32 cellular contexts compared by ENCODE assay signal in the genomic region with DNA sequence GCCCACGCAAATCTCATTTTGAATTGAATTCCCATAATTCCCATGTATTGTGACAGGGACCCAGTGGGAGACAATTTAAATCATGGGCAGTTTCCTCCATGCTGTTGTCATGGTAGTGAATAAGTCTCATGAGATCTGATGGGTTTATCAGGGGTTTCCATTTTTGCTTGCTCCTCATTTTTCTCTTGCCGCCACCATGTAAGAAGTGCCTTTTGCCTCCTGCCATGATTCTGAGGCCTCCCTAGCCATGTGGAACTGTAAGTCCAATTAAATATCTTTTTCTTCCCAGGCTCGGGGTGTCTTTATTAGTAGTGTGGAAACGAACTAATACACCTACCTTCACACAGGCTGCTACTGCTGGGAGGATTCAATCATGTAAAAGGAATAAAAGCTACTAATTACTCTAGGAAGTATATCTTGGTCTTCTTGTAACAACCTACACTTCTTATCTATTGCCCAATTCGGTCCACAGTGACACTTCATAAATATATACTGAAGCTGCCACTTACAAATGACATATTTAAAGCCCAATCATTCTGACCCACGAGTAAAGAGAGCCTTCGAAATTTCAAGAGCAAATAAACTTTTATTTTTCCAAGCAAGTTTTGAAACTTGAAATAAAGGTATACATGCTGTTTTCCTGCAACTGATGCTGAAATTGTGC.
DNase-seq lines count a peak whose midpoint lies in the region; ATAC-seq, FAIRE-seq and TF ChIP-seq lines count a peak whose summit lies in the region.
"Had no signal": no experiment of that assay in that cellular context is flagged by ENCODE, and none has a peak within 500 bp of the region (broad histone marks: within the 10 kb centered on the region; RNA-seq: fewer than 3 reads in every experiment).

No MANE protein-coding gene starts in this region.

- H3K9me3 ChIP-seq in K562 (replicated peaks; ENCODE audit: control insufficient read depth, insufficient read depth, low read depth, low read length): peaks cover 30% of the 10 kb centered on the region
- H3K9me3 ChIP-seq: BE2C had no signal

- peaks cover 72% of the 10 kb centered on the region for H3K79me2 ChIP-seq in K562 (ENCODE audit: control insufficient read depth, insufficient read depth, low read length)

- H3K27me3 Mint-ChIP-seq in CD14-positive monocyte (ENCODE audit: low read depth in 3 of 3): no peaks in the 10 kb centered on the region
- H3K27me3 Mint-ChIP-seq: B cell; CD4-positive, alpha-beta memory T cell; CD4-positive, alpha-beta T cell; CD4-positive, CD25-positive, alpha-beta regulatory T cell had no signal

- TF ChIP-seq EP300 in K562 (IDR thresholded peaks at IDR 0.05; ENCODE audit: low read length): peak; percentile 7; the same call in 1 of the 2 replicates

- peaks cover 9 to 16% of the 10 kb centered on the region in 2 experiments; a peak in 4 of 5 replicates for H3K4me1 ChIP-seq in K562 (replicated peaks in 1 of 2; ENCODE audit: control insufficient read depth in 2 of 2, insufficient read depth in 2 of 2, low read length in 2 of 2)
- H3K4me1 ChIP-seq: A549, BE2C, Caco-2 had no signal

- ATAC-seq in K562 (no peak), sciatic nerve (no peak)
- ATAC-seq: A549; CD8-positive, alpha-beta T cell had no signal

- H3K27ac Mint-ChIP-seq in CD14-positive monocyte: no peak overlapping the region
- H3K27ac Mint-ChIP-seq: B cell; CD4-positive, alpha-beta memory T cell; CD4-positive, alpha-beta T cell; CD4-positive, CD25-positive, alpha-beta regulatory T cell; CD8-positive, alpha-beta memory T cell; CD8-positive, alpha-beta T cell had no signal

- no peak overlapping the region for H3K4me2 ChIP-seq in K562 (ENCODE audit: insufficient read depth, low read length)
- H3K4me2 ChIP-seq: A549; BLaER1; BLaER1 treated with 17β-estradiol and CSF1 and Interleukin-3, amounts not matched to agents 10 nM and 100 nM had no signal

- H2AFZ ChIP-seq in K562 (ENCODE audit: low read depth, low read length): no peak overlapping the region

- FAIRE-seq in GM19239 (lab: Jason Lieb, UNC) (peak; percentile 28), K562 (lab: Jason Lieb, UNC) (no peak)
- FAIRE-seq: A204.1, A549, D721Med had no signal

- no peak for TF ChIP-seq RAD21 in K562 (CRISPR knock-in tag; conservative IDR thresholded peaks at IDR 0.05 in 1 of 2, IDR thresholded peaks at IDR 0.05 in 1 of 2)

- WGBS in K562 (ENCODE audit: insufficient coverage, low coverage, missing lambda C conversion rate): 69% methylated on average over 7 of the region's 7 CpGs

- H4K20me1 ChIP-seq in K562 (replicated peaks; ENCODE audit: control insufficient read depth, insufficient read depth, low read length): no peaks in the 10 kb centered on the region

- H3K9ac ChIP-seq in K562 (ENCODE audit: insufficient read depth in 1 of 2, low read depth in 2 of 2, low read length in 2 of 2): no peak overlapping the region
- H3K9ac ChIP-seq: BLaER1; BLaER1 treated with 17β-estradiol and CSF1 and Interleukin-3, amounts not matched to agents 10 nM and 100 nM had no signal

- H3K27ac ChIP-seq in K562 (ENCODE audit: extremely low read depth, low read depth, low read length): no peak overlapping the region; the same call in 2 of the 3 replicates
- H3K27ac ChIP-seq: 22Rv1; A549; BLaER1; BLaER1 treated with 17β-estradiol and CSF1 and Interleukin-3, amounts not matched to agents 10 nM and 100 nM; C4-2B had no signal

- CTCF ChIA-PET in K562 (lab: Yijun Ruan, JAX; ENCODE audit: low intra/inter-chr PET ratio): no interaction called here

- POLR2A ChIA-PET in K562 (lab: Yijun Ruan, JAX): no interaction called here

- no peaks in the 10 kb centered on the region for H3K27me3 ChIP-seq in K562 (ENCODE audit: control insufficient read depth in 2 of 2, insufficient read depth in 2 of 2, low read length in 2 of 2)
- H3K27me3 ChIP-seq: BE2C; BLaER1; BLaER1 treated with 17β-estradiol and CSF1 and Interleukin-3, amounts not matched to agents 10 nM and 100 nM had no signal

- TF ChIP-seq POLR2A in K562 (conservative IDR thresholded peaks at IDR 0.05): no peak

- H3K4me3 Mint-ChIP-seq in CD14-positive monocyte: no peak overlapping the region
- H3K4me3 Mint-ChIP-seq: B cell; CD4-positive, alpha-beta memory T cell; CD4-positive, alpha-beta T cell; CD4-positive, CD25-positive, alpha-beta regulatory T cell; CD8-positive, alpha-beta memory T cell; CD8-positive, alpha-beta T cell had no signal

- in situ Hi-C loops in K562 (cut with MboI): no loop called here

- no peak overlapping the region for H3K4me3 ChIP-seq in K562
- H3K4me3 ChIP-seq: A549; BLaER1; BLaER1 treated with 17β-estradiol and CSF1 and Interleukin-3, amounts not matched to agents 10 nM and 100 nM had no signal

- peaks cover 28 to 33% of the 10 kb centered on the region in 2 donors for H3K36me3 Mint-ChIP-seq in CD14-positive monocyte

- DNase-seq in GM19239 (ENCODE audit: insufficient read length, low spot score): no peak
- no peak for DNase-seq in K562 (ENCODE audit: extremely low read depth in 1 of 4, low spot score in 3 of 4)
- no peak for DNase-seq in sciatic nerve (ENCODE audit: low spot score)
- no peak for DNase-seq in CD14-positive monocyte (ENCODE audit: low spot score)
- DNase-seq: 8988T; ACHN; AML-193; BE2C; C1 segment of cervical spinal cord; Caco-2; Calu3; CD4-positive, alpha-beta memory T cell; CD4-positive, alpha-beta T cell; CD4-positive, CD25-positive, alpha-beta regulatory T cell; CD8-positive, alpha-beta memory T cell; CD8-positive, alpha-beta T cell; COR-L47; DMS 273 treated with DMSO at 0.1 percent for 48 hours; DMS153; DMS53; DMS79; DMS79 treated with DMSO at 0.1 percent for 48 hours; DND-41; EL had no signal

- no peaks in the 10 kb centered on the region for H3K9me1 ChIP-seq in K562 (ENCODE audit: control insufficient read depth, insufficient read depth, low read length)

- TF ChIP-seq CTCF in K562 (IDR thresholded peaks at IDR 0.05 in 2 of 3, conservative IDR thresholded peaks at IDR 0.05 in 1 of 3; ENCODE audit: insufficient read depth in 2 of 3, low read depth in 1 of 3, low read length in 3 of 3): no peak
- no peak for TF ChIP-seq CTCF in CD14-positive monocyte (IDR thresholded peaks at IDR 0.05)

- intact Hi-C loops in K562 (cut with micrococcal nuclease): no loop called here
- intact Hi-C loops in sciatic nerve (cut with DNase I): no loop called here
- intact Hi-C loops in CD14-positive monocyte (cut with micrococcal nuclease): no loop called here

- H3K36me3 ChIP-seq in K562 (ENCODE audit: control insufficient read depth, insufficient read depth, low read length): peaks cover 35% of the 10 kb centered on the region; the same call in 2 of the 3 replicates
- H3K36me3 ChIP-seq: BE2C had no signal

- peaks cover 17% of the 10 kb centered on the region for H3K4me1 Mint-ChIP-seq in CD14-positive monocyte

- BruUV-seq in K562 (replicated peaks; lab: Mats Ljungman, UMichigan): no TSS peak

- peaks cover 19 to 50% (median 25%) of the 10 kb centered on the region in 7 donors for H3K9me3 Mint-ChIP-seq in CD14-positive monocyte

TF ChIP-seq in K562, 482 proteins besides CTCF, POLR2A, EP300 and RAD21 (continues in another document):
- TF ChIP-seq PHTF2 (CRISPR knock-in tag; IDR thresholded peaks at IDR 0.05) (no peak), ZNF707 (CRISPR knock-in tag; conservative IDR thresholded peaks at IDR 0.05) (no peak), CBX1 (IDR thresholded peaks at IDR 0.05; ENCODE audit: low read depth) (0 out of 2 replicates have a peak, but pooled peaks have one; percentile 46), ZFP36 (IDR thresholded peaks at IDR 0.05; ENCODE audit: low read depth, low read length, partially characterized antibody) (peak; percentile 88), WHSC1 (IDR thresholded peaks at IDR 0.05; ENCODE audit: low read length) (no peak), TRIM28 (IDR thresholded peaks at IDR 0.05) (peak; percentile 96), ZNF316 (IDR thresholded peaks at IDR 0.05) (peak; percentile 67), ARHGAP35 (IDR thresholded peaks at IDR 0.05; ENCODE audit: partially characterized antibody) (no peak), CEBPG (CRISPR knock-in tag; IDR thresholded peaks at IDR 0.05) (peak; percentile 43; the same call in 1 of the 2 replicates), CEBPG (tag; conservative IDR thresholded peaks at IDR 0.05 in 1 of 2, IDR thresholded peaks at IDR 0.05 in 1 of 2) (peak; percentile 37 to 40; a peak in 1 of 4 replicates), MIER1 (IDR thresholded peaks at IDR 0.05; ENCODE audit: low read depth) (peak; percentile 19; the same call in 1 of the 2 replicates)
- TF ChIP-seq, protein P1, sequence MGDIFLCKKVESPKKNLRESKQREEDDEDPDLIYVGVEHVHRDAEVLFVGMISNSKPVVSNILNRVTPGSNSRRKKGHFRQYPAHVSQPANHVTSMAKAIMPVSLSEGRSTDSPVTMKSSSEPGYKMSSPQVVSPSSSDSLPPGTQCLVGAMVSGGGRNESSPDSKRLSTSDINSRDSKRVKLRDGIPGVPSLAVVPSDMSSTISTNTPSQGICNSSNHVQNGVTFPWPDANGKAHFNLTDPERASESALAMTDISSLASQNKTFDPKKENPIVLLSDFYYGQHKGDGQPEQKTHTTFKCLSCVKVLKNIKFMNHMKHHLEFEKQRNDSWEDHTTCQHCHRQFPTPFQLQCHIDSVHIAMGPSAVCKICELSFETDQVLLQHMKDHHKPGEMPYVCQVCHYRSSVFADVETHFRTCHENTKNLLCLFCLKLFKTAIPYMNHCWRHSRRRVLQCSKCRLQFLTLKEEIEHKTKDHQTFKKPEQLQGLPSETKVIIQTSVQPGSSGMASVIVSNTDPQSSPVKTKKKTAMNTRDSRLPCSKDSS (IDR thresholded peaks at IDR 0.05; ENCODE audit: low read depth, partially characterized antibody): peak; percentile 90
- TF ChIP-seq, protein P2, sequence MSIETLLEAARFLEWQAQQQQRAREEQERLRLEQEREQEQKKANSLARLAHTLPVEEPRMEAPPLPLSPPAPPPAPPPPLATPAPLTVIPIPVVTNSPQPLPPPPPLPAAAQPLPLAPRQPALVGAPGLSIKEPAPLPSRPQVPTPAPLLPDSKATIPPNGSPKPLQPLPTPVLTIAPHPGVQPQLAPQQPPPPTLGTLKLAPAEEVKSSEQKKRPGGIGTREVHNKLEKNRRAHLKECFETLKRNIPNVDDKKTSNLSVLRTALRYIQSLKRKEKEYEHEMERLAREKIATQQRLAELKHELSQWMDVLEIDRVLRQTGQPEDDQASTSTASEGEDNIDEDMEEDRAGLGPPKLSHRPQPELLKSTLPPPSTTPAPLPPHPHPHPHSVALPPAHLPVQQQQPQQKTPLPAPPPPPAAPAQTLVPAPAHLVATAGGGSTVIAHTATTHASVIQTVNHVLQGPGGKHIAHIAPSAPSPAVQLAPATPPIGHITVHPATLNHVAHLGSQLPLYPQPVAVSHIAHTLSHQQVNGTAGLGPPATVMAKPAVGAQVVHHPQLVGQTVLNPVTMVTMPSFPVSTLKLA (conservative IDR thresholded peaks at IDR 0.05): no peak
